Comparison of ENCODE assay signal across 1 cellular context in genomic region chr13:100443998-100444328, GRCh38.
TF ChIP-seq lines count a peak whose summit lies in the region.

No MANE protein-coding gene starts in this region.

TF ChIP-seq in WTC11, 78 proteins besides CTCF, POLR2A, EP300 and RAD21 (continued from another document):
- TF ChIP-seq AR (CRISPR knock-in tag; IDR thresholded peaks at IDR 0.05) (no peak), HMGA2 (CRISPR knock-in tag; IDR thresholded peaks at IDR 0.05) (no peak), JUN (CRISPR knock-in tag; IDR thresholded peaks at IDR 0.05) (no peak)
